Comparison of ENCODE assay signal across 9 cellular contexts in the genomic region with DNA sequence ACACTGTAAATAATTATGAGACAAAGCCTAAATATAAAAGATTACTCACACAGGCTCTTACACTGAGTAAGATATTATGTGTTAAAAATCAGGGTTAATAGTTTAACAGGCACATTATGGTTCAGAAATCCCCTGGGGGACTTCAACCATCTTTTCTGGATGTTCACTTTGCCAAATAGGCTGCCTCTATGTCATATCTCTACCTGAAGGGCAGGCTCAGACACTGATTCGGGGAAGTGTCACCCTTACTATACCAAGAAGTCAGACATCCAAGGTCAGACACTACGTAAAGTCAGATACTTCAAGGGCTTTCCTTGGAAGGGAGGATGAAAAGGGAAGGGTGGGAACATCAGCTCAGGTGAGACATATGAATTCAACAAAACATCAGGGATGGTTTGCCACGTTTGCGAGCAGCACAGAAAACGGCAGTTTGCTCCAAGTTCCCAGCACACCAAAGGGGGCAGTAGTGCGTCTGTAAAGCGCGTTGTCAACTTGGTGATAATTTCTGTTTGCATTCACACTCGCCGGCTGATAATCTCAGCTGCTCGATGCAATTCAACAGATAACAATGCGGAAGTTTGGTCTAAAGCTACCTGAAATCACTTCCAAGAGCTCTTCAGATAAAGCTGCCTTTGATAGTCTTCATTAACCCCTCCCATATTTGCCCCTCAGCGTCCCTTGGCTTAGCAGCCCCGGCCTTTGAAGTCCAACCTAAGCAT. TPM values are rescaled to one million over a fixed set of nuclear protein-coding genes. Genes with fewer than 3 reads are reported as not detected.
DNase-seq lines count a peak whose midpoint lies in the region; ATAC-seq, FAIRE-seq and TF ChIP-seq lines count a peak whose summit lies in the region.
"Had no signal": no experiment of that assay in that cellular context is flagged by ENCODE, and none has a peak within 500 bp of the region (broad histone marks: within the 10 kb centered on the region; RNA-seq: fewer than 3 reads in every experiment).

No MANE protein-coding gene starts in this region.

- H3K4me1 ChIP-seq in HepG2 (ENCODE audit: insufficient read depth, low read length): peaks cover 22% of the 10 kb centered on the region

- peaks cover 0 to 19% of the 10 kb centered on the region in 2 experiments; a peak in 2 of 5 replicates for H3K27me3 ChIP-seq in HepG2 (ENCODE audit: control insufficient read depth in 1 of 2, insufficient read depth in 2 of 2, low read length in 2 of 2)

- no peak for TF ChIP-seq EP300 in HepG2 (IDR thresholded peaks at IDR 0.05; ENCODE audit: low read depth in 2 of 2, low read length in 2 of 2)
- no peak for TF ChIP-seq EP300 in HepG2 (CRISPR knock-in tag; IDR thresholded peaks at IDR 0.05; ENCODE audit: borderline replicate concordance)

- no TSS peak for BruUV-seq in HepG2 (replicated peaks; lab: Mats Ljungman, UMichigan)

- WGBS in HepG2 (ENCODE audit: low lambda C conversion rate): 5% methylated on average over 14 of the region's 14 CpGs

- no peaks in the 10 kb centered on the region for H3K79me2 ChIP-seq in HepG2 (ENCODE audit: insufficient read depth, low read length)

- POLR2A ChIA-PET in HepG2 (lab: Yijun Ruan, JAX): no interaction called here

- no peak overlapping the region for H3K27ac ChIP-seq in HepG2 (ENCODE audit: extremely low read length, insufficient read depth, low read length)

- H3K9ac ChIP-seq in HepG2 (ENCODE audit: insufficient read depth, low read depth, low read length): peak overlapping the region; percentile 1; the same call in 1 of the 2 replicates

- intact Hi-C loops in HepG2 (cut with micrococcal nuclease; ENCODE audit: unreplicated experiment): loop anchor here (5.0 kb wide), 1 partner anchor 107 kb away; no protein-coding TSS in a partner anchor

- no peak for TF ChIP-seq POLR2A in HepG2 (IDR thresholded peaks at IDR 0.05; ENCODE audit: insufficient read depth in 1 of 2, low read depth in 2 of 2, low read length in 2 of 2)

- TF ChIP-seq RAD21 in HepG2 (CRISPR knock-in tag; IDR thresholded peaks at IDR 0.05): no peak

- H3K4me3 ChIP-seq in HepG2 (replicated peaks in 1 of 3; ENCODE audit: insufficient read depth in 1 of 3, low read depth in 2 of 3, low read length in 3 of 3): peak overlapping the region; percentile 63 to 70 (median 65)

- TF ChIP-seq CTCF in HepG2 (CRISPR knock-in tag; IDR thresholded peaks at IDR 0.05): peak; percentile 81

- CTCF ChIA-PET in HepG2 (lab: Yijun Ruan, JAX; ENCODE audit: low intra/inter-chr PET ratio, low total read pairs): no interaction called here

- H3K4me2 ChIP-seq in HepG2 (ENCODE audit: low read depth, low read length): peak overlapping the region; percentile 88

- peak; percentile 87 for FAIRE-seq in HepG2 (lab: Jason Lieb, UNC)
- FAIRE-seq: colon had no signal

- H3K36me3 ChIP-seq in HepG2 (replicated peaks in 1 of 2; ENCODE audit: control insufficient read depth in 1 of 2, insufficient read depth in 2 of 2, low read length in 2 of 2): no peaks in the 10 kb centered on the region

- H2AFZ ChIP-seq in HepG2 (ENCODE audit: low read length): peak overlapping the region; percentile 97

- no peaks in the 10 kb centered on the region for H3K9me3 ChIP-seq in HepG2 (ENCODE audit: low read length)

- in situ Hi-C loops in HepG2 (cut with HindIII; ENCODE audit: extremely low pct_ligation_motif_present, low pct_unique_long_range_greater_than_20kb): loop anchor here (5.0 kb wide), 1 partner anchor 107 kb away; no protein-coding TSS in a partner anchor

- DNase-seq in AML-193 (lab: John Stamatoyannopoulos, UW) (peak; percentile 68 to 81), NCI-H345 treated with DMSO at 0.1 percent for 48 hours (lab: John Stamatoyannopoulos, UW; ENCODE audit: unreplicated experiment) (peak; percentile 87), dermis microvascular lymphatic vessel endothelial cell (ENCODE audit: low read depth in 2 of 2) (peak; percentile 95), HepG2 (ENCODE audit: low spot score) (peak; percentile 61)
- DNase-seq in activated CD4-positive, alpha-beta T cell treated with anti-CD3 and anti-CD28 coated beads for 4 hours: peak; percentile 77 to 85
- DNase-seq in stimulated activated CD4-positive, alpha-beta T cell treated with anti-CD3 and anti-CD28 coated beads, Interleukin-4, amount 100 ng/mL, for 4 hours: peak; percentile 62 to 78

- ATAC-seq in GM18909 (IDR thresholded peaks at IDR 0.05; ENCODE audit: poor library complexity, unreplicated experiment) (peak; percentile 55), HG03196 (IDR thresholded peaks at IDR 0.05; ENCODE audit: unreplicated experiment) (peak; percentile 58), HepG2 (peak; percentile 91)

- H4K20me1 ChIP-seq in HepG2 (ENCODE audit: insufficient read depth, low read length): no peaks in the 10 kb centered on the region

TF ChIP-seq in HepG2, 621 proteins besides CTCF, POLR2A, EP300 and RAD21 (continues in another document):
- TF ChIP-seq, protein P1, sequence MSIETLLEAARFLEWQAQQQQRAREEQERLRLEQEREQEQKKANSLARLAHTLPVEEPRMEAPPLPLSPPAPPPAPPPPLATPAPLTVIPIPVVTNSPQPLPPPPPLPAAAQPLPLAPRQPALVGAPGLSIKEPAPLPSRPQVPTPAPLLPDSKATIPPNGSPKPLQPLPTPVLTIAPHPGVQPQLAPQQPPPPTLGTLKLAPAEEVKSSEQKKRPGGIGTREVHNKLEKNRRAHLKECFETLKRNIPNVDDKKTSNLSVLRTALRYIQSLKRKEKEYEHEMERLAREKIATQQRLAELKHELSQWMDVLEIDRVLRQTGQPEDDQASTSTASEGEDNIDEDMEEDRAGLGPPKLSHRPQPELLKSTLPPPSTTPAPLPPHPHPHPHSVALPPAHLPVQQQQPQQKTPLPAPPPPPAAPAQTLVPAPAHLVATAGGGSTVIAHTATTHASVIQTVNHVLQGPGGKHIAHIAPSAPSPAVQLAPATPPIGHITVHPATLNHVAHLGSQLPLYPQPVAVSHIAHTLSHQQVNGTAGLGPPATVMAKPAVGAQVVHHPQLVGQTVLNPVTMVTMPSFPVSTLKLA (IDR thresholded peaks at IDR 0.05): no peak
- TF ChIP-seq SIX1 (CRISPR knock-in tag; IDR thresholded peaks at IDR 0.05; ENCODE audit: borderline replicate concordance) (no peak), ZNF430 (CRISPR knock-in tag; IDR thresholded peaks at IDR 0.05) (0 out of 2 replicates have a peak, but pooled peaks have one; percentile 42), PRMT3 (CRISPR knock-in tag; IDR thresholded peaks at IDR 0.05; ENCODE audit: borderline replicate concordance, low read depth) (no peak), KLF9 (CRISPR knock-in tag; IDR thresholded peaks at IDR 0.05; ENCODE audit: low read depth) (no peak)
- TF ChIP-seq, protein P2, sequence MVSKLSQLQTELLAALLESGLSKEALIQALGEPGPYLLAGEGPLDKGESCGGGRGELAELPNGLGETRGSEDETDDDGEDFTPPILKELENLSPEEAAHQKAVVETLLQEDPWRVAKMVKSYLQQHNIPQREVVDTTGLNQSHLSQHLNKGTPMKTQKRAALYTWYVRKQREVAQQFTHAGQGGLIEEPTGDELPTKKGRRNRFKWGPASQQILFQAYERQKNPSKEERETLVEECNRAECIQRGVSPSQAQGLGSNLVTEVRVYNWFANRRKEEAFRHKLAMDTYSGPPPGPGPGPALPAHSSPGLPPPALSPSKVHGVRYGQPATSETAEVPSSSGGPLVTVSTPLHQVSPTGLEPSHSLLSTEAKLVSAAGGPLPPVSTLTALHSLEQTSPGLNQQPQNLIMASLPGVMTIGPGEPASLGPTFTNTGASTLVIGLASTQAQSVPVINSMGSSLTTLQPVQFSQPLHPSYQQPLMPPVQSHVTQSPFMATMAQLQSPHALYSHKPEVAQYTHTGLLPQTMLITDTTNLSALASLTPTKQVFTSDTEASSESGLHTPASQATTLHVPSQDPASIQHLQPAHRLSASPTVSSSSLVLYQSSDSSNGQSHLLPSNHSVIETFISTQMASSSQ (IDR thresholded peaks at IDR 0.05; ENCODE audit: low read depth): no peak
- TF ChIP-seq, protein P2 (CRISPR knock-in tag; IDR thresholded peaks at IDR 0.05; ENCODE audit: borderline replicate concordance): no peak

RNA-seq across cellular contexts. Expression of a gene that starts 0.9 kb away (rescaled TPM):
- total RNA-seq in dermis microvascular lymphatic vessel endothelial cell (184 and 191 TPM in 2 replicates), HepG2 (2016; rRNA removed; fragmentation: Illumina TruSeq; extraction: Trizol) (not detected in 2 replicates)
- not detected in 2 replicates for total RNA-seq in HepG2 (2016; cell fraction: cytosol; rRNA removed; fragmentation: Illumina TruSeq; extraction: Trizol; ENCODE audit: low read depth)
- 0.02 TPM in 1 of 2 replicates, not detected in the other for total RNA-seq in HepG2 (2016; cell fraction: insoluble cytoplasmic fraction; rRNA removed; fragmentation: Illumina TruSeq; extraction: Trizol)
- not detected in 2 replicates for total RNA-seq in HepG2 (2016; cell fraction: membrane; rRNA removed; fragmentation: Illumina TruSeq; extraction: Trizol)
- total RNA-seq in HepG2 (2016; cell fraction: nucleus; rRNA removed; fragmentation: Illumina TruSeq; extraction: Trizol): not detected in 2 replicates
- polyA plus RNA-seq in HepG2 (2011; rRNA removed): 0.01 and 0.27 TPM in 2 replicates
- 0.08 TPM in 1 of 2 replicates, not detected in the other for polyA plus RNA-seq in HepG2 (2011; cell fraction: cytosol; rRNA removed)
- not detected in 2 replicates for polyA plus RNA-seq in HepG2 (2011; cell fraction: nucleus; rRNA removed)
- polyA plus RNA-seq in HepG2 (2012): not detected in 2 replicates
- polyA plus RNA-seq in HepG2 (2016; cell fraction: cytosol; fragmentation: Illumina TruSeq; extraction: Trizol; ENCODE audit: low read depth): not detected in 2 replicates
- polyA plus RNA-seq in HepG2 (2016; cell fraction: insoluble cytoplasmic fraction; fragmentation: Illumina TruSeq; extraction: Trizol; ENCODE audit: low read depth): not detected in 2 replicates
- polyA plus RNA-seq in HepG2 (2016; cell fraction: membrane; fragmentation: Illumina TruSeq; extraction: Trizol; ENCODE audit: low read depth): not detected in 2 replicates
- polyA plus RNA-seq in HepG2 (2016; cell fraction: nucleus; fragmentation: Illumina TruSeq; extraction: Trizol; ENCODE audit: insufficient read depth, low read depth): not detected in 2 replicates
- polyA minus RNA-seq in HepG2 (2011; rRNA and poly(A)+ RNA removed; ENCODE audit: low replicate concordance): not detected in 2 replicates
- polyA minus RNA-seq in HepG2 (2011; cell fraction: cytosol; rRNA and poly(A)+ RNA removed): not detected in 2 replicates
- polyA minus RNA-seq in HepG2 (2011; cell fraction: nucleus; rRNA and poly(A)+ RNA removed): not detected in 2 replicates

Comparison
In these comparisons a context has a peak if more than half of its experiments do, and no peak if none do; other contexts are left out.
1. RNA of a gene that starts 0.9 kb away (total RNA-seq): 184 to 191 TPM in dermis microvascular lymphatic vessel endothelial cell; 0.02 TPM in HepG2; every median in the first group is over 100 times any median in the second.
2. Peak in every context shown above with its lines, with median percentiles within 50 percentile points of each other: DNase-seq and ATAC-seq.